10 cellular contexts compared by ENCODE assay signal in the genomic region with DNA sequence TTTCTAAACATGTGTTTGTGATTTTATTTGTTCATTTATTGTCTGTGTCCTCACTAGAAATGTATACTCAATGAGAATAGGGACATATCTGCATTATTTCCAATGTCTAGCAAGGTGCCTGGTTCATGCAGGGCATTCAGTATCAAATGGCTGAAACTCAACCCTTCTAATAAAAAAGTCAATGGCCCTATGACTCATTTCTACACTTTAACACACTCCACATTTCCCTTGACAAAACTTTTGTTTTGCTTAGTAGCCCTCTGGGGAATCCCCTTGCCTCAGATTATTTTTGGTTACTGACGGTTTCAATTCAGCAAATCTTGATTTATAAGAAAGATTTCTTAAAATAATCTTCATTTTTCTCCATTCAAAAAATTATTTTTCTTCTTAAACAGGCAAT.
DNase-seq lines count a peak whose midpoint lies in the region; ATAC-seq, FAIRE-seq and TF ChIP-seq lines count a peak whose summit lies in the region.
"Had no signal": no experiment of that assay in that cellular context is flagged by ENCODE, and none has a peak within 500 bp of the region (broad histone marks: within the 10 kb centered on the region; RNA-seq: fewer than 3 reads in every experiment).

No MANE protein-coding gene starts in this region.

- H3K27me3 Mint-ChIP-seq in activated T-cell treated with anti-CD3 and anti-CD28 coated beads, Interleukin-2, amount 50 U/mL, for 4 hours (ENCODE audit: low read depth): peaks cover 3% of the 10 kb centered on the region
- peaks cover 15% of the 10 kb centered on the region for H3K27me3 Mint-ChIP-seq in activated T-cell treated with anti-CD3 and anti-CD28 coated beads, Interleukin-2, amount 50 U/mL, for 24 hours
- H3K27me3 Mint-ChIP-seq in activated B cell treated with CpG ODN at 0.5 μM for 24 hours (no peaks in the 10 kb centered on the region), osteocyte (ENCODE audit: unreplicated experiment) (peaks cover 25% of the 10 kb centered on the region)
- no peaks in the 10 kb centered on the region for H3K27me3 Mint-ChIP-seq in stimulated activated memory B cell treated with anti-CD40 and anti-IgM and Interleukin-4, amounts not matched to agents 10 μg/mL and 1 μg/mL and 100 μg/mL, for 72 hours

- no peak overlapping the region for H3K4me3 Mint-ChIP-seq in activated T-cell treated with anti-CD3 and anti-CD28 coated beads, Interleukin-2, amount 50 U/mL, for 4 hours
- no peak overlapping the region for H3K4me3 Mint-ChIP-seq in activated T-cell treated with anti-CD3 and anti-CD28 coated beads, Interleukin-2, amount 50 U/mL, for 24 hours
- H3K4me3 Mint-ChIP-seq in activated B cell treated with CpG ODN at 0.5 μM for 24 hours (peak overlapping the region; percentile 64), osteocyte (ENCODE audit: unreplicated experiment) (no peak overlapping the region)
- H3K4me3 Mint-ChIP-seq in stimulated activated memory B cell treated with anti-CD40 and anti-IgM and Interleukin-4, amounts not matched to agents 10 μg/mL and 1 μg/mL and 100 μg/mL, for 72 hours: peak overlapping the region; percentile 64
- H3K4me3 Mint-ChIP-seq: nephron had no signal

- ATAC-seq in activated T-cell treated with anti-CD3 and anti-CD28 coated beads, Interleukin-2, amount 50 U/mL, for 4 hours: peak; percentile 52 to 70
- ATAC-seq in HG02970 (IDR thresholded peaks at IDR 0.05; ENCODE audit: low FRiP score, unreplicated experiment): peak; percentile 75
- ATAC-seq in activated B cell treated with CpG ODN at 0.5 μM for 24 hours (ENCODE audit: low read depth): peak; percentile 82
- peak; percentile 83 for ATAC-seq in stimulated activated memory B cell treated with anti-CD40 and anti-IgM and Interleukin-4, amounts not matched to agents 10 μg/mL and 1 μg/mL and 100 μg/mL, for 72 hours
- ATAC-seq in body of pancreas: no peak
- ATAC-seq in pancreas: no peak

- no peaks in the 10 kb centered on the region for H3K9me3 Mint-ChIP-seq in activated T-cell treated with anti-CD3 and anti-CD28 coated beads, Interleukin-2, amount 50 U/mL, for 4 hours
- no peaks in the 10 kb centered on the region for H3K9me3 Mint-ChIP-seq in activated T-cell treated with anti-CD3 and anti-CD28 coated beads, Interleukin-2, amount 50 U/mL, for 24 hours
- no peaks in the 10 kb centered on the region for H3K9me3 Mint-ChIP-seq in activated B cell treated with CpG ODN at 0.5 μM for 24 hours
- no peaks in the 10 kb centered on the region for H3K9me3 Mint-ChIP-seq in stimulated activated memory B cell treated with anti-CD40 and anti-IgM and Interleukin-4, amounts not matched to agents 10 μg/mL and 1 μg/mL and 100 μg/mL, for 72 hours
- no peaks in the 10 kb centered on the region for H3K9me3 Mint-ChIP-seq in osteocyte (ENCODE audit: unreplicated experiment)
- H3K9me3 Mint-ChIP-seq: nephron had no signal

- H3K9me3 ChIP-seq in body of pancreas (no peaks in the 10 kb centered on the region), pancreas (no peaks in the 10 kb centered on the region)

- H3K27me3 ChIP-seq in body of pancreas (no peaks in the 10 kb centered on the region), pancreas (no peaks in the 10 kb centered on the region)

- no peak overlapping the region for H3K4me3 ChIP-seq in body of pancreas
- no peak overlapping the region for H3K4me3 ChIP-seq in pancreas

- POLR2A ChIA-PET in activated B cell treated with CpG ODN at 0.5 μM for 24 hours (lab: Charles Lee): interaction anchor here (0.6 to 1.2 kb wide), 3 partner anchors 246 to 438 kb away, joined by 3 to 6 read pairs (median 5); a partner anchor contains a TSS

- H3K4me1 ChIP-seq in body of pancreas (no peaks in the 10 kb centered on the region), pancreas (no peaks in the 10 kb centered on the region)

- 45 to 46% methylated on average over 1 of the region's 1 CpG for WGBS in body of pancreas, 2 donors
- 49 to 59% methylated on average over 1 of the region's 1 CpG for WGBS in pancreas, 2 donors

- no peak overlapping the region for H3K27ac Mint-ChIP-seq in activated T-cell treated with anti-CD3 and anti-CD28 coated beads, Interleukin-2, amount 50 U/mL, for 24 hours
- H3K27ac Mint-ChIP-seq in activated B cell treated with CpG ODN at 0.5 μM for 24 hours: peak overlapping the region; percentile 67
- H3K27ac Mint-ChIP-seq in stimulated activated memory B cell treated with anti-CD40 and anti-IgM and Interleukin-4, amounts not matched to agents 10 μg/mL and 1 μg/mL and 100 μg/mL, for 72 hours: peak overlapping the region; percentile 60
- H3K27ac Mint-ChIP-seq in osteocyte (ENCODE audit: unreplicated experiment): no peak overlapping the region
- H3K27ac Mint-ChIP-seq: nephron had no signal

- FAIRE-seq in pancreas (lab: Jason Lieb, UNC): no peak

- CTCF ChIA-PET in activated B cell treated with CpG ODN at 0.5 μM for 24 hours (lab: Charles Lee): interaction anchor here (1.4 to 7.6 kb wide), 4 partner anchors 37 to 429 kb away, joined by 3 to 130 read pairs (median 29); a partner anchor contains a TSS

- no peak for TF ChIP-seq POLR2A in body of pancreas (IDR thresholded peaks at IDR 0.05)

- H3K36me3 ChIP-seq in body of pancreas (replicated peaks in 1 of 2; ENCODE audit: insufficient read depth in 1 of 2, low read depth in 2 of 2) (no peaks in the 10 kb centered on the region), pancreas (no peaks in the 10 kb centered on the region)

- H3K27ac ChIP-seq in body of pancreas: no peak overlapping the region
- H3K27ac ChIP-seq in pancreas: no peak overlapping the region
- H3K27ac ChIP-seq: C4-2B had no signal

- intact Hi-C loops in activated B cell treated with CpG ODN at 0.5 μM for 24 hours (cut with micrococcal nuclease): loop anchor here (1.0 to 10.0 kb wide), 12 partner anchors 26 to 1616 kb away; a partner anchor contains a TSS
- intact Hi-C loops in body of pancreas (cut with DNase I): loop anchor here (10.0 kb wide), 1 partner anchor 214 kb away; no protein-coding TSS in a partner anchor
- intact Hi-C loops in pancreas (cut with DNase I): no loop called here

- H3K4me1 Mint-ChIP-seq in activated T-cell treated with anti-CD3 and anti-CD28 coated beads, Interleukin-2, amount 50 U/mL, for 4 hours (ENCODE audit: low read depth): peaks cover 45% of the 10 kb centered on the region
- peaks cover 50% of the 10 kb centered on the region for H3K4me1 Mint-ChIP-seq in activated T-cell treated with anti-CD3 and anti-CD28 coated beads, Interleukin-2, amount 50 U/mL, for 24 hours (ENCODE audit: low read depth)
- H3K4me1 Mint-ChIP-seq in activated B cell treated with CpG ODN at 0.5 μM for 24 hours (peaks cover 61% of the 10 kb centered on the region), osteocyte (ENCODE audit: unreplicated experiment) (peaks cover 35% of the 10 kb centered on the region)
- peaks cover 58% of the 10 kb centered on the region for H3K4me1 Mint-ChIP-seq in stimulated activated memory B cell treated with anti-CD40 and anti-IgM and Interleukin-4, amounts not matched to agents 10 μg/mL and 1 μg/mL and 100 μg/mL, for 72 hours
- H3K4me1 Mint-ChIP-seq: nephron had no signal

- TF ChIP-seq CTCF in activated B cell treated with CpG ODN at 0.5 μM for 24 hours (IDR thresholded peaks at IDR 0.05) (no peak), body of pancreas (IDR thresholded peaks at IDR 0.05) (no peak), pancreas (IDR thresholded peaks at IDR 0.05) (no peak), osteocyte (IDR thresholded peaks at IDR 0.05) (no peak)

- no peaks in the 10 kb centered on the region for H3K36me3 Mint-ChIP-seq in activated T-cell treated with anti-CD3 and anti-CD28 coated beads, Interleukin-2, amount 50 U/mL, for 4 hours (ENCODE audit: insufficient read depth)
- no peaks in the 10 kb centered on the region for H3K36me3 Mint-ChIP-seq in activated T-cell treated with anti-CD3 and anti-CD28 coated beads, Interleukin-2, amount 50 U/mL, for 24 hours (ENCODE audit: low read depth)
- H3K36me3 Mint-ChIP-seq in activated B cell treated with CpG ODN at 0.5 μM for 24 hours (ENCODE audit: low read depth) (no peaks in the 10 kb centered on the region), osteocyte (ENCODE audit: unreplicated experiment) (no peaks in the 10 kb centered on the region)
- H3K36me3 Mint-ChIP-seq in stimulated activated memory B cell treated with anti-CD40 and anti-IgM and Interleukin-4, amounts not matched to agents 10 μg/mL and 1 μg/mL and 100 μg/mL, for 72 hours: no peaks in the 10 kb centered on the region

- DNase-seq in activated T-cell treated with anti-CD3 and anti-CD28 coated beads, Interleukin-2, amount 50 U/mL, for 4 hours: no peak
- no peak for DNase-seq in activated T-cell treated with anti-CD3 and anti-CD28 coated beads, Interleukin-2, amount 50 U/mL, for 24 hours
- DNase-seq in activated B cell treated with CpG ODN at 0.5 μM for 24 hours (no peak), body of pancreas (no peak), pancreas (no peak), osteocyte (ENCODE audit: extremely low spot score, unreplicated experiment) (no peak)

Comparison
In these comparisons a context has a peak if more than half of its experiments do, and no peak if none do; other contexts are left out.
1. ATAC-seq: peak in activated T-cell treated with anti-CD3 and anti-CD28 coated beads, Interleukin-2, amount 50 U/mL, for 4 hours (2 of 2), HG02970 (single experiment), activated B cell treated with CpG ODN at 0.5 μM for 24 hours (single experiment) and stimulated activated memory B cell treated with anti-CD40 and anti-IgM and Interleukin-4, amounts not matched to agents 10 μg/mL and 1 μg/mL and 100 μg/mL, for 72 hours (single experiment); none in body of pancreas (single experiment) and pancreas (0 of 4).
2. H3K4me3 Mint-ChIP-seq: peak in activated B cell treated with CpG ODN at 0.5 μM for 24 hours (single experiment) and stimulated activated memory B cell treated with anti-CD40 and anti-IgM and Interleukin-4, amounts not matched to agents 10 μg/mL and 1 μg/mL and 100 μg/mL, for 72 hours (single experiment); none in activated T-cell treated with anti-CD3 and anti-CD28 coated beads, Interleukin-2, amount 50 U/mL, for 4 hours (single experiment), activated T-cell treated with anti-CD3 and anti-CD28 coated beads, Interleukin-2, amount 50 U/mL, for 24 hours (single experiment) and osteocyte (single experiment).
3. H3K27ac Mint-ChIP-seq: peak in activated B cell treated with CpG ODN at 0.5 μM for 24 hours (single experiment) and stimulated activated memory B cell treated with anti-CD40 and anti-IgM and Interleukin-4, amounts not matched to agents 10 μg/mL and 1 μg/mL and 100 μg/mL, for 72 hours (single experiment); none in activated T-cell treated with anti-CD3 and anti-CD28 coated beads, Interleukin-2, amount 50 U/mL, for 24 hours (single experiment) and osteocyte (single experiment).
4. intact Hi-C loops: an anchor here in activated B cell treated with CpG ODN at 0.5 μM for 24 hours (1.0 to 10.0 kb wide) and body of pancreas (10.0 kb wide); none called in pancreas.